13 cellular contexts compared by ENCODE assay signal in the genomic region with DNA sequence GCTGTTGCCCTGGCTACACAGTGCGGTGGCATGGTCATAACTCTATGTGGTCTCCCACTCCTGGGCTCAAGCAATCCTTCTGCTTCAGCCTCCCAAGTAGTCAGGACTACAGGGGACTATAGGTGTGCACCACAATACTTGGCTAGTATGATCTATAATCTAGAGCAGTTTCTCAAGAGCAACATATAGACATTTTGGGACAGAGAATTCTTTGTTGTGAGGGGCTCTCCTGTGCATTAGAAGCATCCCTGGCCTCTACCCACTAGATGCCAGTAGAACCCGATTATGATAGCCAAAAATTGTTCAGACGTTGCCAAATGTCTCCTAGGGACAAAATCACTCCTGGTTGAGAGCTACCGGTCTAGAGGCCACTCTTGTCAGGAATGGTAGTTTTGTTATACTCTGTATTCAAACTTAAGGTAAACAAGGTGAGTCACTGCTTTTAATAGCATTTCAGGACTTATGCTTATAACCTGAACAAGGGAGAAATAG. TPM values are rescaled to one million over a fixed set of nuclear protein-coding genes. Genes with fewer than 3 reads are reported as not detected.
DNase-seq lines count a peak whose midpoint lies in the region; TF ChIP-seq lines count a peak whose summit lies in the region.
"Had no signal": no experiment of that assay in that cellular context is flagged by ENCODE, and none has a peak within 500 bp of the region (broad histone marks: within the 10 kb centered on the region; RNA-seq: fewer than 3 reads in every experiment).

No MANE protein-coding gene starts in this region.

- no peaks in the 10 kb centered on the region for H3K36me3 Mint-ChIP-seq in activated naive CD8-positive, alpha-beta T cell
- peaks cover 17% of the 10 kb centered on the region for H3K36me3 Mint-ChIP-seq in activated naive CD8-positive, alpha-beta T cell treated with anti-CD3 and anti-CD28 coated beads for 36 hours
- H3K36me3 Mint-ChIP-seq in type B pancreatic cell = peaks cover 12% of the 10 kb centered on the region

- no peak overlapping the region for H2AFZ ChIP-seq in PC-9

- peaks cover 96% of the 10 kb centered on the region for H4K20me1 ChIP-seq in PC-9 (ENCODE audit: insufficient read depth)

- no peaks in the 10 kb centered on the region for H3K27me3 ChIP-seq in PC-9 (ENCODE audit: insufficient read depth, low read depth)

- H3K9me2 ChIP-seq in PC-9 (ENCODE audit: insufficient read depth) = no peaks in the 10 kb centered on the region

- DNase-seq in activated naive CD8-positive, alpha-beta T cell treated with anti-CD3 and anti-CD28 coated beads for 36 hours = no peak
- peak in 1 of 2 experiments; percentile 75 for DNase-seq in PC-9
- DNase-seq in fibroblast of villous mesenchyme (ENCODE audit: low read depth) = peak; percentile 8
- DNase-seq in type B pancreatic cell (ENCODE audit: extremely low spot score, unreplicated experiment) = no peak
- DNase-seq in NOMO-1 treated with DMSO at 0.1 percent for 48 hours (lab: John Stamatoyannopoulos, UW; ENCODE audit: unreplicated experiment) = no peak
- no peak for DNase-seq in stimulated activated naive CD4-positive, alpha-beta T cell treated with Interleukin-2 at 50 U/mL for 16 hours (lab: John Stamatoyannopoulos, UW)
- DNase-seq in GM13976 (ENCODE audit: low spot score) = no peak
- DNase-seq: activated CD8-positive, alpha-beta T cell treated with anti-CD3 and anti-CD28 coated beads, Interleukin-2, amount 10 ng/mL, durations not matched to agents 7 days and 5 days; effector CD4-positive, alpha-beta T cell; GOT3; NCI-H524 treated with DMSO at 0.1 percent for 48 hours had no signal

- peak overlapping the region; percentile 42 for H3K4me3 Mint-ChIP-seq in activated naive CD8-positive, alpha-beta T cell
- no peak overlapping the region for H3K4me3 Mint-ChIP-seq in activated naive CD8-positive, alpha-beta T cell treated with anti-CD3 and anti-CD28 coated beads for 36 hours
- H3K4me3 Mint-ChIP-seq in type B pancreatic cell = peak overlapping the region; percentile 27
- H3K4me3 Mint-ChIP-seq: activated CD8-positive, alpha-beta T cell treated with anti-CD3 and anti-CD28 coated beads, Interleukin-2, amount 10 ng/mL, durations not matched to agents 7 days and 5 days had no signal

- H3K36me3 ChIP-seq in PC-9 (ENCODE audit: low read depth) = no peaks in the 10 kb centered on the region

- no peaks in the 10 kb centered on the region for H3K27me3 Mint-ChIP-seq in activated naive CD8-positive, alpha-beta T cell
- H3K27me3 Mint-ChIP-seq in activated naive CD8-positive, alpha-beta T cell treated with anti-CD3 and anti-CD28 coated beads for 36 hours = no peaks in the 10 kb centered on the region
- no peaks in the 10 kb centered on the region for H3K27me3 Mint-ChIP-seq in type B pancreatic cell

- intact Hi-C loops in PC-9 (cut with micrococcal nuclease; ENCODE audit: unreplicated experiment) = no loop called here

- POLR2A ChIA-PET in PC-9 (lab: Charles Lee; ENCODE audit: unreplicated experiment) = no interaction called here

- in situ Hi-C loops in GM13976 (cut with MboI; ENCODE audit: low sequenced_read_pairs, unreplicated experiment) = no loop called here

- peaks cover 100% of the 10 kb centered on the region for H3K79me2 ChIP-seq in PC-9 (ENCODE audit: low read depth)

- H3K4me1 ChIP-seq in PC-9 (replicated peaks; ENCODE audit: insufficient read depth) = peaks cover 19% of the 10 kb centered on the region

- peak overlapping the region; percentile 43 for H3K27ac ChIP-seq in PC-9

- H3F3A ChIP-seq in PC-9 (ENCODE audit: insufficient read depth, low read depth) = peaks cover 29% of the 10 kb centered on the region

- H3K4me1 Mint-ChIP-seq in activated naive CD8-positive, alpha-beta T cell (ENCODE audit: low read depth) = peaks cover 59% of the 10 kb centered on the region
- peaks cover 35% of the 10 kb centered on the region for H3K4me1 Mint-ChIP-seq in activated naive CD8-positive, alpha-beta T cell treated with anti-CD3 and anti-CD28 coated beads for 36 hours
- peaks cover 8% of the 10 kb centered on the region for H3K4me1 Mint-ChIP-seq in type B pancreatic cell (ENCODE audit: unreplicated experiment)

- TF ChIP-seq CTCF in PC-9 (conservative IDR thresholded peaks at IDR 0.05) = 0 out of 2 replicates have a peak, but pooled peaks have one; percentile 9
- TF ChIP-seq CTCF in fibroblast of villous mesenchyme (IDR thresholded peaks at IDR 0.05; ENCODE audit: insufficient read depth, low read depth, low read length) = no peak
- TF ChIP-seq CTCF in type B pancreatic cell (conservative IDR thresholded peaks at IDR 0.05) = no peak
- TF ChIP-seq CTCF in GM13976 (IDR thresholded peaks at IDR 0.05; ENCODE audit: borderline replicate concordance, control extremely low read depth, extremely low read depth, insufficient read depth, missing control alignments) = no peak

- BruUV-seq in PC-9 (replicated peaks; lab: Mats Ljungman, UMichigan) = no TSS peak

- peak overlapping the region; percentile 46 for H3K4me2 ChIP-seq in PC-9
- H3K4me2 ChIP-seq: smooth muscle cell had no signal

- H3K9me3 ChIP-seq in PC-9 (ENCODE audit: insufficient read depth, low read depth) = no peaks in the 10 kb centered on the region

- H3K4me3 ChIP-seq in PC-9 = no peak overlapping the region
- H3K4me3 ChIP-seq in fibroblast of villous mesenchyme (ENCODE audit: low read depth, low read length) = no peak overlapping the region
- H3K4me3 ChIP-seq: smooth muscle cell had no signal

- no peaks in the 10 kb centered on the region for H3K9me3 Mint-ChIP-seq in activated naive CD8-positive, alpha-beta T cell (ENCODE audit: low read depth)
- no peaks in the 10 kb centered on the region for H3K9me3 Mint-ChIP-seq in activated naive CD8-positive, alpha-beta T cell treated with anti-CD3 and anti-CD28 coated beads for 36 hours
- no peaks in the 10 kb centered on the region for H3K9me3 Mint-ChIP-seq in type B pancreatic cell

- H3K27ac Mint-ChIP-seq in activated naive CD8-positive, alpha-beta T cell = no peak overlapping the region
- H3K27ac Mint-ChIP-seq in activated naive CD8-positive, alpha-beta T cell treated with anti-CD3 and anti-CD28 coated beads for 36 hours = no peak overlapping the region
- no peak overlapping the region for H3K27ac Mint-ChIP-seq in type B pancreatic cell
- H3K27ac Mint-ChIP-seq: activated CD8-positive, alpha-beta T cell treated with anti-CD3 and anti-CD28 coated beads, Interleukin-2, amount 10 ng/mL, durations not matched to agents 7 days and 5 days had no signal

- CTCF ChIA-PET in PC-9 (lab: Charles Lee) = no interaction called here

RNA-seq across cellular contexts. Expression of gene ANKHD1, which starts 7.2 kb away (rescaled TPM):
- 10 to 100 TPM; 86.7 to 89.6 TPM for total RNA-seq in activated naive CD8-positive, alpha-beta T cell treated with anti-CD3 and anti-CD28 coated beads for 36 hours
- total RNA-seq in PC-9 (2021) = 90.7 and 109 TPM in 2 replicates
- total RNA-seq in fibroblast of villous mesenchyme = 64.8 and 66.0 TPM in 2 replicates
- total RNA-seq in type B pancreatic cell (ENCODE audit: low replicate concordance) = 108 and 129 TPM in 2 replicates

RNA-seq across cellular contexts. Expression of gene SLC4A9, which starts 48.8 kb away (rescaled TPM):
- total RNA-seq in activated naive CD8-positive, alpha-beta T cell treated with anti-CD3 and anti-CD28 coated beads for 36 hours = not detected
- total RNA-seq in PC-9 (2021) (0.20 and 0.53 TPM in 2 replicates), fibroblast of villous mesenchyme (not detected in 2 replicates), type B pancreatic cell (ENCODE audit: low replicate concordance) (0.17 TPM in 1 of 2 replicates, not detected in the other)
- total RNA-seq: smooth muscle cell had no signal
